Comparison of ENCODE assay signal across 1 cellular context in the genomic region with DNA sequence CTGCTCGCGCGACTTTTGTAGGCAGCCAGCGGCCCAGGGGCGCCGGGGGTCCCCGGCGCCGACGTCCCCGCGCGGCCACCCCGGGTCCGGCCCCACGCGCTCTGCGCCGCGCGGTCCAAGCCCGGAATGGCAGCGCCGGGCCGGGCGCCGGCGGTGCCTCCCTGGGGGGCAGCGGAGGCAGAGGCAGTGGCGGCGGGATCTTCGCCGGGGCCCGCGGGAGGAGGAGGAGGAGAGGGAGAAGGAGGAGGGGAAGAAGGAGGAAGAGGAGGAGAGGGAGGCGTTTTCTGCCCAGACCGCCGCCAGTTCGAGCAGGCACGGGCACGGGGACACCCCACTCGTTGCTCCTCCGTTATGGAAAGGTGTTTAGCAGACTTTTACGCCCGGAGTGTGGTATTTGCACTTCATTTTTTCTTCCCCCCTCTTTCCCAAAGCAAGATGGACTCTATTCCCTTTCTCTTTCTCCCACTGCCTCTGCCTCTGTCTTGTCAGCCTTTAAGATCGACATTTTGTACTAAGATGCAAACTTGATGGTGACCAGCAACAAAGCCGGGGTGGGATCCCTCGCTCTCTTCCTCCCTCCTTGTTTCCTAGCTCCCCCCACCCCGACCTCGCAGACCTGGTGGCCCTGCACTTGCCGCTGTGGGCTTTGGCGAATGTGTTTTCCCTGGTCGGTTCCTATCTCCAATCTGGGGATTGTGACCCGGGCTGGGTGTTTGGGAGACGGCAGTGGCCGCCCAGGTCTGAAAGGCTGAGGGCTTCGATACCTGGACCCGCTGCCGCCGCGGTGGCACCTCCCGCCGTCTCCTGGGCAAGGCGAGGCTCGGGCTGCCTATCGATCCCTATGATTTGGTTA.
TF ChIP-seq lines count a peak whose summit lies in the region.

No MANE protein-coding gene starts in this region.

TF ChIP-seq in HEK293, 187 proteins besides CTCF, POLR2A, EP300 and RAD21 (continued from another document):
- TF ChIP-seq ZNF335 (tag by site-specific recombination; conservative IDR thresholded peaks at IDR 0.05) (peak; percentile 82), ZBTB20 (tag by site-specific recombination; IDR thresholded peaks at IDR 0.05) (peak; percentile 29; the same call in 1 of the 2 replicates), IKZF3 (tag by site-specific recombination; IDR thresholded peaks at IDR 0.05) (peak; percentile 69), ZNF600 (tag by site-specific recombination; IDR thresholded peaks at IDR 0.05) (peak; percentile 68; the same call in 1 of the 2 replicates), BCL11A (tag by site-specific recombination; IDR thresholded peaks at IDR 0.05; ENCODE audit: low read depth) (no peak), EGR2 (tag by site-specific recombination; IDR thresholded peaks at IDR 0.05; ENCODE audit: low read depth) (peak; percentile 64), GLIS1 (tag by site-specific recombination; IDR thresholded peaks at IDR 0.05) (peak; percentile 91), ZNF19 (tag by site-specific recombination; IDR thresholded peaks at IDR 0.05; ENCODE audit: low read depth) (no peak), ZNF221 (tag by site-specific recombination; IDR thresholded peaks at IDR 0.05; ENCODE audit: borderline replicate concordance) (no peak), PRDM1 (tag by site-specific recombination; IDR thresholded peaks at IDR 0.05) (peak; percentile 42), ZFP37 (tag by site-specific recombination; IDR thresholded peaks at IDR 0.05) (0 out of 2 replicates have a peak, but pooled peaks have one; percentile 17), ZNF555 (tag by site-specific recombination; conservative IDR thresholded peaks at IDR 0.05) (no peak), ZNF202 (tag by site-specific recombination; IDR thresholded peaks at IDR 0.05; ENCODE audit: borderline replicate concordance) (no peak), YY1 (tag by site-specific recombination; IDR thresholded peaks at IDR 0.05) (0 out of 2 replicates have a peak, but pooled peaks have one; percentile 19), ZNF544 (tag by site-specific recombination; IDR thresholded peaks at IDR 0.05) (no peak), GLIS2 (tag by site-specific recombination; IDR thresholded peaks at IDR 0.05) (peak; percentile 58; the same call in 1 of the 2 replicates), ZNF707 (tag by site-specific recombination; IDR thresholded peaks at IDR 0.05) (no peak), ZNF366 (tag by site-specific recombination; conservative IDR thresholded peaks at IDR 0.05) (peak; percentile 88), SP3 (tag by site-specific recombination; IDR thresholded peaks at IDR 0.05) (peak; percentile 47)
- TF ChIP-seq, protein P1, sequence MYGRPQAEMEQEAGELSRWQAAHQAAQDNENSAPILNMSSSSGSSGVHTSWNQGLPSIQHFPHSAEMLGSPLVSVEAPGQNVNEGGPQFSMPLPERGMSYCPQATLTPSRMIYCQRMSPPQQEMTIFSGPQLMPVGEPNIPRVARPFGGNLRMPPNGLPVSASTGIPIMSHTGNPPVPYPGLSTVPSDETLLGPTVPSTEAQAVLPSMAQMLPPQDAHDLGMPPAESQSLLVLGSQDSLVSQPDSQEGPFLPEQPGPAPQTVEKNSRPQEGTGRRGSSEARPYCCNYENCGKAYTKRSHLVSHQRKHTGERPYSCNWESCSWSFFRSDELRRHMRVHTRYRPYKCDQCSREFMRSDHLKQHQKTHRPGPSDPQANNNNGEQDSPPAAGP (tag by site-specific recombination; IDR thresholded peaks at IDR 0.05) = no peak
- TF ChIP-seq, protein P2, sequence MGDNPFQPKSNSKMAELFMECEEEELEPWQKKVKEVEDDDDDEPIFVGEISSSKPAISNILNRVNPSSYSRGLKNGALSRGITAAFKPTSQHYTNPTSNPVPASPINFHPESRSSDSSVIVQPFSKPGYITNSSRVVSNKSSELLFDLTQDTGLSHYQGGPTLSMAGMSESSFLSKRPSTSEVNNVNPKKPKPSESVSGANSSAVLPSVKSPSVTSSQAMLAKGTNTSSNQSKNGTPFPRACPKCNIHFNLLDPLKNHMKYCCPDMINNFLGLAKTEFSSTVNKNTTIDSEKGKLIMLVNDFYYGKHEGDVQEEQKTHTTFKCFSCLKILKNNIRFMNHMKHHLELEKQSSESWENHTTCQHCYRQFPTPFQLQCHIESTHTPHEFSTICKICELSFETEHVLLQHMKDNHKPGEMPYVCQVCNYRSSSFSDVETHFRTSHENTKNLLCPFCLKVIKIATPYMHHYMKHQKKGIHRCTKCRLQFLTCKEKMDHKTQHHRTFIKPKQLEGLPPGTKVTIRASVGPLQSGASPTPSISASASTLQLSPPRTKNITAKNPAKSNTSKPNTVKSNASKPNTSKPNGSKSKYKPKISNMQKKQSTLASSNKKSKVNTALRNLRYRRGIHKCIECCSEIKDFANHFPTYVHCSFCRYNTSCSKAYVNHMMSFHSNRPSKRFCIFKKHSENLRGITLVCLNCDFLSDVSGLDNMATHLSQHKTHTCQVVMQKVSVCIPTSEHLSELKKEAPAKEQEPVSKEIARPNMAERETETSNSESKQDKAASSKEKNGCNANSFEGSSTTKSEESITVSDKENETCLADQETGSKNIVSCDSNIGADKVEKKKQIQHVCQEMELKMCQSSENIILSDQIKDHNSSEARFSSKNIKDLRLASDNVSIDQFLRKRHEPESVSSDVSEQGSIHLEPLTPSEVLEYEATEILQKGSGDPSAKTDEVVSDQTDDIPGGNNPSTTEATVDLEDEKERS (tag by site-specific recombination; IDR thresholded peaks at IDR 0.05) = no peak
- TF ChIP-seq, protein P3, sequence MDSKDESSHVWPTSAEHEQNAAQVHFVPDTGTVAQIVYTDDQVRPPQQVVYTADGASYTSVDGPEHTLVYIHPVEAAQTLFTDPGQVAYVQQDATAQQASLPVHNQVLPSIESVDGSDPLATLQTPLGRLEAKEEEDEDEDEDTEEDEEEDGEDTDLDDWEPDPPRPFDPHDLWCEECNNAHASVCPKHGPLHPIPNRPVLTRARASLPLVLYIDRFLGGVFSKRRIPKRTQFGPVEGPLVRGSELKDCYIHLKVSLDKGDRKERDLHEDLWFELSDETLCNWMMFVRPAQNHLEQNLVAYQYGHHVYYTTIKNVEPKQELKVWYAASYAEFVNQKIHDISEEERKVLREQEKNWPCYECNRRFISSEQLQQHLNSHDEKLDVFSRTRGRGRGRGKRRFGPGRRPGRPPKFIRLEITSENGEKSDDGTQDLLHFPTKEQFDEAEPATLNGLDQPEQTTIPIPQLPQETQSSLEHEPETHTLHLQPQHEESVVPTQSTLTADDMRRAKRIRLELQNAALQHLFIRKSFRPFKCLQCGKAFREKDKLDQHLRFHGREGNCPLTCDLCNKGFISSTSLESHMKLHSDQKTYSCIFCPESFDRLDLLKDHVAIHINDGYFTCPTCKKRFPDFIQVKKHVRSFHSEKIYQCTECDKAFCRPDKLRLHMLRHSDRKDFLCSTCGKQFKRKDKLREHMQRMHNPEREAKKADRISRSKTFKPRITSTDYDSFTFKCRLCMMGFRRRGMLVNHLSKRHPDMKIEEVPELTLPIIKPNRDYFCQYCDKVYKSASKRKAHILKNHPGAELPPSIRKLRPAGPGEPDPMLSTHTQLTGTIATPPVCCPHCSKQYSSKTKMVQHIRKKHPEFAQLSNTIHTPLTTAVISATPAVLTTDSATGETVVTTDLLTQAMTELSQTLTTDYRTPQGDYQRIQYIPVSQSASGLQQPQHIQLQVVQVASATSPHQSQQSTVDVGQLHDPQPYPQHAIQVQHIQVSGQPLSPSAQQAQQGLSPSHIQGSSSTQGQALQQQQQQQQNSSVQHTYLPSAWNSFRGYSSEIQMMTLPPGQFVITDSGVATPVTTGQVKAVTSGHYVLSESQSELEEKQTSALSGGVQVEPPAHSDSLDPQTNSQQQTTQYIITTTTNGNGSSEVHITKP (tag by site-specific recombination; IDR thresholded peaks at IDR 0.05) = peak; percentile 59
- TF ChIP-seq, protein P4, sequence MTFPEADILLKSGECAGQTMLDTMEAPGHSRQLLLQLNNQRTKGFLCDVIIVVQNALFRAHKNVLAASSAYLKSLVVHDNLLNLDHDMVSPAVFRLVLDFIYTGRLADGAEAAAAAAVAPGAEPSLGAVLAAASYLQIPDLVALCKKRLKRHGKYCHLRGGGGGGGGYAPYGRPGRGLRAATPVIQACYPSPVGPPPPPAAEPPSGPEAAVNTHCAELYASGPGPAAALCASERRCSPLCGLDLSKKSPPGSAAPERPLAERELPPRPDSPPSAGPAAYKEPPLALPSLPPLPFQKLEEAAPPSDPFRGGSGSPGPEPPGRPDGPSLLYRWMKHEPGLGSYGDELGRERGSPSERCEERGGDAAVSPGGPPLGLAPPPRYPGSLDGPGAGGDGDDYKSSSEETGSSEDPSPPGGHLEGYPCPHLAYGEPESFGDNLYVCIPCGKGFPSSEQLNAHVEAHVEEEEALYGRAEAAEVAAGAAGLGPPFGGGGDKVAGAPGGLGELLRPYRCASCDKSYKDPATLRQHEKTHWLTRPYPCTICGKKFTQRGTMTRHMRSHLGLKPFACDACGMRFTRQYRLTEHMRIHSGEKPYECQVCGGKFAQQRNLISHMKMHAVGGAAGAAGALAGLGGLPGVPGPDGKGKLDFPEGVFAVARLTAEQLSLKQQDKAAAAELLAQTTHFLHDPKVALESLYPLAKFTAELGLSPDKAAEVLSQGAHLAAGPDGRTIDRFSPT (tag by site-specific recombination; IDR thresholded peaks at IDR 0.05) = peak; percentile 20; the same call in 1 of the 2 replicates
- TF ChIP-seq, protein P5, sequence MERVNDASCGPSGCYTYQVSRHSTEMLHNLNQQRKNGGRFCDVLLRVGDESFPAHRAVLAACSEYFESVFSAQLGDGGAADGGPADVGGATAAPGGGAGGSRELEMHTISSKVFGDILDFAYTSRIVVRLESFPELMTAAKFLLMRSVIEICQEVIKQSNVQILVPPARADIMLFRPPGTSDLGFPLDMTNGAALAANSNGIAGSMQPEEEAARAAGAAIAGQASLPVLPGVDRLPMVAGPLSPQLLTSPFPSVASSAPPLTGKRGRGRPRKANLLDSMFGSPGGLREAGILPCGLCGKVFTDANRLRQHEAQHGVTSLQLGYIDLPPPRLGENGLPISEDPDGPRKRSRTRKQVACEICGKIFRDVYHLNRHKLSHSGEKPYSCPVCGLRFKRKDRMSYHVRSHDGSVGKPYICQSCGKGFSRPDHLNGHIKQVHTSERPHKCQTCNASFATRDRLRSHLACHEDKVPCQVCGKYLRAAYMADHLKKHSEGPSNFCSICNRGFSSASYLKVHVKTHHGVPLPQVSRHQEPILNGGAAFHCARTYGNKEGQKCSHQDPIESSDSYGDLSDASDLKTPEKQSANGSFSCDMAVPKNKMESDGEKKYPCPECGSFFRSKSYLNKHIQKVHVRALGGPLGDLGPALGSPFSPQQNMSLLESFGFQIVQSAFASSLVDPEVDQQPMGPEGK (tag by site-specific recombination; IDR thresholded peaks at IDR 0.05) = 0 out of 2 replicates have a peak, but pooled peaks have one; percentile 11
- TF ChIP-seq, protein P6, sequence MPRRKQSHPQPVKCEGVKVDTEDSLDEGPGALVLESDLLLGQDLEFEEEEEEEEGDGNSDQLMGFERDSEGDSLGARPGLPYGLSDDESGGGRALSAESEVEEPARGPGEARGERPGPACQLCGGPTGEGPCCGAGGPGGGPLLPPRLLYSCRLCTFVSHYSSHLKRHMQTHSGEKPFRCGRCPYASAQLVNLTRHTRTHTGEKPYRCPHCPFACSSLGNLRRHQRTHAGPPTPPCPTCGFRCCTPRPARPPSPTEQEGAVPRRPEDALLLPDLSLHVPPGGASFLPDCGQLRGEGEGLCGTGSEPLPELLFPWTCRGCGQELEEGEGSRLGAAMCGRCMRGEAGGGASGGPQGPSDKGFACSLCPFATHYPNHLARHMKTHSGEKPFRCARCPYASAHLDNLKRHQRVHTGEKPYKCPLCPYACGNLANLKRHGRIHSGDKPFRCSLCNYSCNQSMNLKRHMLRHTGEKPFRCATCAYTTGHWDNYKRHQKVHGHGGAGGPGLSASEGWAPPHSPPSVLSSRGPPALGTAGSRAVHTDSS (tag by site-specific recombination; IDR thresholded peaks at IDR 0.05) = peak; percentile 92
- TF ChIP-seq, protein P7, sequence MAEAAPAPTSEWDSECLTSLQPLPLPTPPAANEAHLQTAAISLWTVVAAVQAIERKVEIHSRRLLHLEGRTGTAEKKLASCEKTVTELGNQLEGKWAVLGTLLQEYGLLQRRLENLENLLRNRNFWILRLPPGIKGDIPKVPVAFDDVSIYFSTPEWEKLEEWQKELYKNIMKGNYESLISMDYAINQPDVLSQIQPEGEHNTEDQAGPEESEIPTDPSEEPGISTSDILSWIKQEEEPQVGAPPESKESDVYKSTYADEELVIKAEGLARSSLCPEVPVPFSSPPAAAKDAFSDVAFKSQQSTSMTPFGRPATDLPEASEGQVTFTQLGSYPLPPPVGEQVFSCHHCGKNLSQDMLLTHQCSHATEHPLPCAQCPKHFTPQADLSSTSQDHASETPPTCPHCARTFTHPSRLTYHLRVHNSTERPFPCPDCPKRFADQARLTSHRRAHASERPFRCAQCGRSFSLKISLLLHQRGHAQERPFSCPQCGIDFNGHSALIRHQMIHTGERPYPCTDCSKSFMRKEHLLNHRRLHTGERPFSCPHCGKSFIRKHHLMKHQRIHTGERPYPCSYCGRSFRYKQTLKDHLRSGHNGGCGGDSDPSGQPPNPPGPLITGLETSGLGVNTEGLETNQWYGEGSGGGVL (tag by site-specific recombination; IDR thresholded peaks at IDR 0.05) = peak; percentile 88
- TF ChIP-seq, protein P8, sequence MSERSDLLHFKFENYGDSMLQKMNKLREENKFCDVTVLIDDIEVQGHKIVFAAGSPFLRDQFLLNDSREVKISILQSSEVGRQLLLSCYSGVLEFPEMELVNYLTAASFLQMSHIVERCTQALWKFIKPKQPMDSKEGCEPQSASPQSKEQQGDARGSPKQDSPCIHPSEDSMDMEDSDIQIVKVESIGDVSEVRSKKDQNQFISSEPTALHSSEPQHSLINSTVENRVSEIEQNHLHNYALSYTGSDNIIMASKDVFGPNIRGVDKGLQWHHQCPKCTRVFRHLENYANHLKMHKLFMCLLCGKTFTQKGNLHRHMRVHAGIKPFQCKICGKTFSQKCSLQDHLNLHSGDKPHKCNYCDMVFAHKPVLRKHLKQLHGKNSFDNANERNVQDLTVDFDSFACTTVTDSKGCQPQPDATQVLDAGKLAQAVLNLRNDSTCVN (tag by site-specific recombination; optimal IDR thresholded peaks at IDR 0.05) = peak; percentile 55
